ENCODE assay signal across 1 cellular context in the genomic region with DNA sequence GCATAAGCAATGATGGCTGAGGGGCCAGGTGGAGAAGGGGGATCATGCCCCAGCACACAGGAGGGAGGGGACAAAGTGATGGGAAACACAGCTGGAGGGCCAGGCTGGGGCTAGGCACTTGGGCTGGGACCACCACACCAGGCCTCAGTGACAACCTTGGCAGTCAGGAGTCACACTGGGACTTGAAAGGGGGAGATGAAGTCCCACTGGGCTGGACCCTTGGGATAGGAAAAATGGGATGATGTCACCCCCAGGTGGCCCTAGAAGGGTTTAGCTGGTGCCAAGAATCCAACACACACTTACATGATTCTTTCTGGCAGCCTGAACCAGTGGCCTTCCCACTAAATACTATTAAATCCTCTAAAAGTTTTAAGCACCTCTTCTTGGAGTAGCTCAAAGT.
TF ChIP-seq lines count a peak whose summit lies in the region.

No MANE protein-coding gene starts in this region.

TF ChIP-seq in HCT116, 20 proteins besides CTCF, POLR2A, EP300 and RAD21 (continued from another document):
- TF ChIP-seq, protein P1, sequence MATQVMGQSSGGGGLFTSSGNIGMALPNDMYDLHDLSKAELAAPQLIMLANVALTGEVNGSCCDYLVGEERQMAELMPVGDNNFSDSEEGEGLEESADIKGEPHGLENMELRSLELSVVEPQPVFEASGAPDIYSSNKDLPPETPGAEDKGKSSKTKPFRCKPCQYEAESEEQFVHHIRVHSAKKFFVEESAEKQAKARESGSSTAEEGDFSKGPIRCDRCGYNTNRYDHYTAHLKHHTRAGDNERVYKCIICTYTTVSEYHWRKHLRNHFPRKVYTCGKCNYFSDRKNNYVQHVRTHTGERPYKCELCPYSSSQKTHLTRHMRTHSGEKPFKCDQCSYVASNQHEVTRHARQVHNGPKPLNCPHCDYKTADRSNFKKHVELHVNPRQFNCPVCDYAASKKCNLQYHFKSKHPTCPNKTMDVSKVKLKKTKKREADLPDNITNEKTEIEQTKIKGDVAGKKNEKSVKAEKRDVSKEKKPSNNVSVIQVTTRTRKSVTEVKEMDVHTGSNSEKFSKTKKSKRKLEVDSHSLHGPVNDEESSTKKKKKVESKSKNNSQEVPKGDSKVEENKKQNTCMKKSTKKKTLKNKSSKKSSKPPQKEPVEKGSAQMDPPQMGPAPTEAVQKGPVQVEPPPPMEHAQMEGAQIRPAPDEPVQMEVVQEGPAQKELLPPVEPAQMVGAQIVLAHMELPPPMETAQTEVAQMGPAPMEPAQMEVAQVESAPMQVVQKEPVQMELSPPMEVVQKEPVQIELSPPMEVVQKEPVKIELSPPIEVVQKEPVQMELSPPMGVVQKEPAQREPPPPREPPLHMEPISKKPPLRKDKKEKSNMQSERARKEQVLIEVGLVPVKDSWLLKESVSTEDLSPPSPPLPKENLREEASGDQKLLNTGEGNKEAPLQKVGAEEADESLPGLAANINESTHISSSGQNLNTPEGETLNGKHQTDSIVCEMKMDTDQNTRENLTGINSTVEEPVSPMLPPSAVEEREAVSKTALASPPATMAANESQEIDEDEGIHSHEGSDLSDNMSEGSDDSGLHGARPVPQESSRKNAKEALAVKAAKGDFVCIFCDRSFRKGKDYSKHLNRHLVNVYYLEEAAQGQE (IDR thresholded peaks at IDR 0.05; ENCODE audit: low read depth), result no peak
- TF ChIP-seq YY1 (IDR thresholded peaks at IDR 0.05; ENCODE audit: extremely low read depth, insufficient replicate concordance, low read depth, low read length) (no peak), POLR2AphosphoS5 (IDR thresholded peaks at IDR 0.05; ENCODE audit: low read depth, low read length) (no peak), EZH2 (IDR thresholded peaks at IDR 0.05) (no peak), FOSL1 (IDR thresholded peaks at IDR 0.05; ENCODE audit: low read depth) (no peak), SRF (IDR thresholded peaks at IDR 0.05; ENCODE audit: low read depth) (no peak), SP1 (IDR thresholded peaks at IDR 0.05; ENCODE audit: low read depth) (no peak)
- TF ChIP-seq, protein P2, sequence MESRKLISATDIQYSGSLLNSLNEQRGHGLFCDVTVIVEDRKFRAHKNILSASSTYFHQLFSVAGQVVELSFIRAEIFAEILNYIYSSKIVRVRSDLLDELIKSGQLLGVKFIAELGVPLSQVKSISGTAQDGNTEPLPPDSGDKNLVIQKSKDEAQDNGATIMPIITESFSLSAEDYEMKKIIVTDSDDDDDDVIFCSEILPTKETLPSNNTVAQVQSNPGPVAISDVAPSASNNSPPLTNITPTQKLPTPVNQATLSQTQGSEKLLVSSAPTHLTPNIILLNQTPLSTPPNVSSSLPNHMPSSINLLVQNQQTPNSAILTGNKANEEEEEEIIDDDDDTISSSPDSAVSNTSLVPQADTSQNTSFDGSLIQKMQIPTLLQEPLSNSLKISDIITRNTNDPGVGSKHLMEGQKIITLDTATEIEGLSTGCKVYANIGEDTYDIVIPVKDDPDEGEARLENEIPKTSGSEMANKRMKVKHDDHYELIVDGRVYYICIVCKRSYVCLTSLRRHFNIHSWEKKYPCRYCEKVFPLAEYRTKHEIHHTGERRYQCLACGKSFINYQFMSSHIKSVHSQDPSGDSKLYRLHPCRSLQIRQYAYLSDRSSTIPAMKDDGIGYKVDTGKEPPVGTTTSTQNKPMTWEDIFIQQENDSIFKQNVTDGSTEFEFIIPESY (IDR thresholded peaks at IDR 0.05; ENCODE audit: extremely low read depth, insufficient replicate concordance, low read length), result no peak
- TF ChIP-seq, protein P3, sequence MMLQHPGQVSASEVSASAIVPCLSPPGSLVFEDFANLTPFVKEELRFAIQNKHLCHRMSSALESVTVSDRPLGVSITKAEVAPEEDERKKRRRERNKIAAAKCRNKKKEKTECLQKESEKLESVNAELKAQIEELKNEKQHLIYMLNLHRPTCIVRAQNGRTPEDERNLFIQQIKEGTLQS (IDR thresholded peaks at IDR 0.05), result no peak
TF ChIP-seq in HCT116: peak in this region for 0.
